19 cellular contexts compared by ENCODE assay signal in the genomic region with DNA sequence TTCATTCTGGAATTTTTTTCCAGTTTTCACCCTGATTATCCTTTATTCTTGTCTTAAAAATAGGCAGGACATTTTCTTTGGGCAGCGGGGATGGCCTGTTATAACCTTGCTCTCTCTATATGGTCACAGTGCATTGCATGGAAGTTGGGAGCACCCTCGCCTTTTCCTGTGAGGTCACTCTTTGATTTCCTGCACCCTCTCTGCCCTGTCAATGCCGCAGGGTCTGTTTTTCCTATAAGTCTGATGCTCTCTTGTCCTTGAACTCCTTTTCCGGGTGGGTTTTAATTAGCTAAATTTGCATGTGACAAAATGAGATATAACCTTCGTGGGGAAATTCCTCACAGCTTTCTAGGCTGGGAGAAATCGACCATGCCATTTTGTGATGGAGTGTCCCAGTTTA.
DNase-seq lines count a peak whose midpoint lies in the region; ATAC-seq and TF ChIP-seq lines count a peak whose summit lies in the region.
"Had no signal": no experiment of that assay in that cellular context is flagged by ENCODE, and none has a peak within 500 bp of the region (broad histone marks: within the 10 kb centered on the region; RNA-seq: fewer than 3 reads in every experiment).

No MANE protein-coding gene starts in this region.

- no peaks in the 10 kb centered on the region for H4K20me1 ChIP-seq in OCI-LY7 (ENCODE audit: insufficient read depth, low read length)

- H3K36me3 ChIP-seq in right atrium auricular region (peaks cover 10% of the 10 kb centered on the region), OCI-LY7 (ENCODE audit: insufficient read depth, low read length) (no peaks in the 10 kb centered on the region), mesenchymal stem cell (ENCODE audit: control insufficient read depth in 1 of 2, insufficient read depth in 2 of 2, low read depth in 1 of 2, low read length in 2 of 2) (no peaks in the 10 kb centered on the region), transverse colon (no peaks in the 10 kb centered on the region)

- H3K79me1 ChIP-seq in mesenchymal stem cell (replicated peaks; ENCODE audit: low read length, poor library complexity, severe bottlenecking) = no peaks in the 10 kb centered on the region

- H3K4me1 ChIP-seq in right atrium auricular region (peaks cover 3 to 72% of the 10 kb centered on the region in 2 donors), OCI-LY7 (ENCODE audit: insufficient read depth, low read length, poor library complexity, severe bottlenecking) (peaks cover 95% of the 10 kb centered on the region), mesenchymal stem cell (ENCODE audit: control insufficient read depth, insufficient read depth, low read depth, low read length) (peaks cover 28% of the 10 kb centered on the region), transverse colon (peaks cover 4 to 28% (median 16%) of the 10 kb centered on the region in 4 donors)
- H3K4me1 ChIP-seq: A549 had no signal

- no peak for TF ChIP-seq CTCF in right atrium auricular region (IDR thresholded peaks at IDR 0.05)
- TF ChIP-seq CTCF in OCI-LY7 (conservative IDR thresholded peaks at IDR 0.05; ENCODE audit: low read length) = no peak
- TF ChIP-seq CTCF in transverse colon (IDR thresholded peaks at IDR 0.05) = no peak

- no peaks in the 10 kb centered on the region for H3K9me3 ChIP-seq in right atrium auricular region
- no peaks in the 10 kb centered on the region for H3K9me3 ChIP-seq in OCI-LY7 (ENCODE audit: low read length)
- no peaks in the 10 kb centered on the region for H3K9me3 ChIP-seq in mesenchymal stem cell (ENCODE audit: control insufficient read depth, low read length)
- no peaks in the 10 kb centered on the region for H3K9me3 ChIP-seq in transverse colon
- H3K9me3 ChIP-seq: A549, SK-N-SH had no signal

- peak overlapping the region; percentile 78 for H4K8ac ChIP-seq in mesenchymal stem cell (ENCODE audit: low read length)

- no peaks in the 10 kb centered on the region for H3K9me2 ChIP-seq in OCI-LY7 (ENCODE audit: insufficient read depth, low read length)
- H3K9me2 ChIP-seq: SK-N-SH had no signal

- H3K18ac ChIP-seq in mesenchymal stem cell (ENCODE audit: low read depth in 1 of 2, low read length in 2 of 2) = peak overlapping the region; percentile 85 to 89

- CTCF ChIA-PET in OCI-LY7 (lab: Charles Lee; ENCODE audit: unreplicated experiment) = interaction anchor here (0.6 kb wide), 1 partner anchor 69 kb away, joined by 4 read pairs; no protein-coding TSS in a partner anchor

- no peak for DNase-seq in right atrium auricular region (ENCODE audit: low spot score)
- DNase-seq in Right ventricle myocardium superior = no peak
- DNase-seq in OCI-LY7 (ENCODE audit: low spot score) = no peak
- no peak for DNase-seq in mesenchymal stem cell
- DNase-seq in transverse colon = no peak
- DNase-seq in DMS 273 (lab: John Stamatoyannopoulos, UW; ENCODE audit: unreplicated experiment) = no peak
- DNase-seq in NCI-H146 treated with DMSO at 0.1 percent for 48 hours (lab: John Stamatoyannopoulos, UW; ENCODE audit: unreplicated experiment) = no peak
- DNase-seq: Calu3; CD4-positive, alpha-beta T cell; DMS79 treated with DMSO at 0.1 percent for 48 hours; GDM1; NCI-H1417 treated with DMSO at 0.1 percent for 48 hours; NCI-H2029 treated with DMSO at 0.1 percent for 48 hours; NCI-H524 treated with DMSO at 0.1 percent for 48 hours; NK-92 treated with Interleukin-12 subunit alpha and Interleukin-12 subunit beta, amount 100 ng/mL, for 24 hours; PC-9; SK-N-SH had no signal

- 74% methylated on average over 6 of the region's 6 CpGs for WGBS in mesenchymal stem cell
- 79 to 84% methylated on average over 4 to 6 of the region's 6 CpGs for WGBS in transverse colon (ENCODE audit: low coverage in 1 of 2), 2 donors

- in situ Hi-C loops in transverse colon (cut with MboI; ENCODE audit: low pct_ligation_motif_present in 1 of 4, low pct_unique_long_range_greater_than_20kb in 1 of 4, low sequenced_read_pairs in 3 of 4) = no loop called here

- no peak for ATAC-seq in Right ventricle myocardium superior (ENCODE audit: poor library complexity)
- no peak for ATAC-seq in HG03280 (IDR thresholded peaks at IDR 0.05; ENCODE audit: unreplicated experiment)
- ATAC-seq: A549 had no signal

- TF ChIP-seq POLR2A in transverse colon (IDR thresholded peaks at IDR 0.05) = no peak

- H2BK5ac ChIP-seq in mesenchymal stem cell (ENCODE audit: low read depth, low read length, poor library complexity, severe bottlenecking) = no peak overlapping the region

- H3K27me3 ChIP-seq in right atrium auricular region = no peaks in the 10 kb centered on the region
- H3K27me3 ChIP-seq in mesenchymal stem cell (ENCODE audit: control insufficient read depth in 1 of 2, insufficient read depth in 1 of 2, low read length in 2 of 2) = no peaks in the 10 kb centered on the region
- no peaks in the 10 kb centered on the region for H3K27me3 ChIP-seq in transverse colon

- H2AFZ ChIP-seq in OCI-LY7 (ENCODE audit: low read length) (peak overlapping the region; percentile 67), mesenchymal stem cell (ENCODE audit: low read depth, low read length) (no peak overlapping the region)
- H2AFZ ChIP-seq: PC-9 had no signal

- H3K9ac ChIP-seq in mesenchymal stem cell (ENCODE audit: low read length) = no peak overlapping the region
- H3K9ac ChIP-seq: SK-N-SH had no signal

- peak overlapping the region; percentile 94 for H4K91ac ChIP-seq in mesenchymal stem cell (ENCODE audit: low read length)

- intact Hi-C loops in Right ventricle myocardium superior (cut with DNase I) (no loop called here), OCI-LY7 (cut with micrococcal nuclease; ENCODE audit: unreplicated experiment) (no loop called here), transverse colon (cut with DNase I; ENCODE audit: low total_unique reads) (no loop called here)

- H3K27ac ChIP-seq in right atrium auricular region (peak overlapping the region; percentile 82 to 85), OCI-LY7 (ENCODE audit: low read depth, low read length, poor library complexity, severe bottlenecking) (peak overlapping the region; percentile 99), mesenchymal stem cell (ENCODE audit: low read length, poor library complexity, severe bottlenecking) (no peak overlapping the region), transverse colon (peak overlapping the region; percentile 59 to 82 (median 76))
- H3K27ac ChIP-seq: A549, PC-9 had no signal

- H2BK12ac ChIP-seq in mesenchymal stem cell (ENCODE audit: low read length in 2 of 2) = peak overlapping the region; percentile 65 to 86

- H2AK5ac ChIP-seq in mesenchymal stem cell (ENCODE audit: low read length, severe bottlenecking) = peak overlapping the region; percentile 5

- no peak overlapping the region for H3K4me3 ChIP-seq in right atrium auricular region
- H3K4me3 ChIP-seq in OCI-LY7 (ENCODE audit: low read depth, low read length, poor library complexity, severe bottlenecking) = peak overlapping the region; percentile 48
- no peak overlapping the region for H3K4me3 ChIP-seq in mesenchymal stem cell (ENCODE audit: insufficient read depth in 1 of 2, low read depth in 1 of 2, low read length in 2 of 2)
- H3K4me3 ChIP-seq in transverse colon = no peak overlapping the region
- H3K4me3 ChIP-seq: A549, PC-9 had no signal

- H3K4me2 ChIP-seq in OCI-LY7 (ENCODE audit: low read length) (peak overlapping the region; percentile 71), mesenchymal stem cell (ENCODE audit: low read length, poor library complexity, severe bottlenecking) (no peak overlapping the region)
- H3K4me2 ChIP-seq: A549, PC-9 had no signal

- no peak overlapping the region for H3K14ac ChIP-seq in mesenchymal stem cell (ENCODE audit: low read length in 2 of 2)

- POLR2A ChIA-PET in OCI-LY7 (lab: Charles Lee) = interaction anchor here (1.1 to 2.8 kb wide), 3 partner anchors 11 to 13 kb away, joined by 4 to 7 read pairs (median 6); no protein-coding TSS in a partner anchor

- peak overlapping the region; percentile 2 to 83 for H3K4ac ChIP-seq in mesenchymal stem cell (ENCODE audit: low read depth in 1 of 2, low read length in 2 of 2)

- H2BK120ac ChIP-seq in mesenchymal stem cell (ENCODE audit: low read depth, low read length) = peak overlapping the region; percentile 39

- no TSS peak for BruUV-seq in OCI-LY7 (replicated peaks; lab: Mats Ljungman, UMichigan)

- H3K23ac ChIP-seq in mesenchymal stem cell (ENCODE audit: low read length in 2 of 2) = no peak overlapping the region

- H3K79me2 ChIP-seq in OCI-LY7 (ENCODE audit: insufficient read depth, low read depth, low read length) = no peaks in the 10 kb centered on the region

- H2BK15ac ChIP-seq in mesenchymal stem cell (ENCODE audit: low read depth, poor library complexity, severe bottlenecking) = peak overlapping the region; percentile 73

- no peak for TF ChIP-seq EP300 in transverse colon (IDR thresholded peaks at IDR 0.05; ENCODE audit: low read depth)
